ENCODE assay signal across 17 cellular contexts in genomic region chr3:15029625-15030024, GRCh38. TPM values are rescaled to one million over a fixed set of nuclear protein-coding genes. Genes with fewer than 3 reads are reported as not detected.
DNase-seq lines count a peak whose midpoint lies in the region; ATAC-seq and TF ChIP-seq lines count a peak whose summit lies in the region.
"Had no signal": no experiment of that assay in that cellular context is flagged by ENCODE, and none has a peak within 500 bp of the region (broad histone marks: within the 10 kb centered on the region; RNA-seq: fewer than 3 reads in every experiment).

No MANE protein-coding gene starts in this region.

- POLR2A ChIA-PET in CD8-positive, alpha-beta T cell (lab: Charles Lee), result interaction anchor here (1.1 kb wide), 1 partner anchor 70 kb away, joined by 4 read pairs; no protein-coding TSS in a partner anchor
- POLR2A ChIA-PET in naive thymus-derived CD8-positive, alpha-beta T cell (lab: Charles Lee), result no interaction called here

- H3K27ac ChIP-seq in CD8-positive, alpha-beta T cell (ENCODE audit: low read depth, low read length), result no peak overlapping the region
- H3K27ac ChIP-seq: 22Rv1, A549, BLaER1, GM23248, HL-60 had no signal

- no peaks in the 10 kb centered on the region for H3K9me3 Mint-ChIP-seq in activated T-cell treated with anti-CD3 and anti-CD28 coated beads, Interleukin-2, amount 50 U/mL, for 24 hours
- H3K9me3 Mint-ChIP-seq in CD8-positive, alpha-beta T cell, result no peaks in the 10 kb centered on the region
- no peaks in the 10 kb centered on the region for H3K9me3 Mint-ChIP-seq in activated T-helper 2 cell treated with anti-CD3 and anti-CD28 coated beads, Interferon-gamma antibody, Interleukin-2, Interleukin-4, amounts not matched to agents 10 μg/mL and 5 μg/mL and 100 μg/mL, durations not matched to agents 14 hours and 24 hours and 36 hours
- no peaks in the 10 kb centered on the region for H3K9me3 Mint-ChIP-seq in endothelial cell (ENCODE audit: unreplicated experiment)
- no peaks in the 10 kb centered on the region for H3K9me3 Mint-ChIP-seq in naive thymus-derived CD8-positive, alpha-beta T cell
- H3K9me3 Mint-ChIP-seq: CD14-positive monocyte had no signal

- H3K27ac Mint-ChIP-seq in activated T-cell treated with anti-CD3 and anti-CD28 coated beads, Interleukin-2, amount 50 U/mL, for 24 hours, result peak overlapping the region; percentile 62
- peak overlapping the region; percentile 42 for H3K27ac Mint-ChIP-seq in CD8-positive, alpha-beta T cell
- peak overlapping the region; percentile 25 for H3K27ac Mint-ChIP-seq in activated T-helper 2 cell treated with anti-CD3 and anti-CD28 coated beads, Interferon-gamma antibody, Interleukin-2, Interleukin-4, amounts not matched to agents 10 μg/mL and 5 μg/mL and 100 μg/mL, durations not matched to agents 14 hours and 24 hours and 36 hours
- peak overlapping the region; percentile 33 for H3K27ac Mint-ChIP-seq in endothelial cell (ENCODE audit: unreplicated experiment)
- peak overlapping the region in 5 of 10 donors; percentile 6 to 66 (median 41) for H3K27ac Mint-ChIP-seq in naive thymus-derived CD8-positive, alpha-beta T cell

- CTCF ChIA-PET in CD8-positive, alpha-beta T cell (lab: Charles Lee), result interaction anchor here (1.6 kb wide), 1 partner anchor 79 kb away, joined by 3 read pairs; no protein-coding TSS in a partner anchor

- H3K4me1 ChIP-seq in CD8-positive, alpha-beta T cell (ENCODE audit: insufficient read depth, low read length), result no peaks in the 10 kb centered on the region
- H3K4me1 ChIP-seq: A549, BLaER1, Caco-2, HAP-1 had no signal

- peaks cover 55% of the 10 kb centered on the region for H3K36me3 ChIP-seq in CD8-positive, alpha-beta T cell (ENCODE audit: insufficient read depth, low read length)

- no peaks in the 10 kb centered on the region for H3K4me1 Mint-ChIP-seq in activated T-cell treated with anti-CD3 and anti-CD28 coated beads, Interleukin-2, amount 50 U/mL, for 24 hours (ENCODE audit: low read depth)
- no peaks in the 10 kb centered on the region for H3K4me1 Mint-ChIP-seq in CD8-positive, alpha-beta T cell (ENCODE audit: low read depth)
- H3K4me1 Mint-ChIP-seq in activated T-helper 2 cell treated with anti-CD3 and anti-CD28 coated beads, Interferon-gamma antibody, Interleukin-2, Interleukin-4, amounts not matched to agents 10 μg/mL and 5 μg/mL and 100 μg/mL, durations not matched to agents 14 hours and 24 hours and 36 hours (ENCODE audit: low read depth), result no peaks in the 10 kb centered on the region
- no peaks in the 10 kb centered on the region for H3K4me1 Mint-ChIP-seq in endothelial cell (ENCODE audit: unreplicated experiment)
- peaks cover 0 to 5% (median 0%) of the 10 kb centered on the region in 4 donors for H3K4me1 Mint-ChIP-seq in naive thymus-derived CD8-positive, alpha-beta T cell
- H3K4me1 Mint-ChIP-seq: CD14-positive monocyte had no signal

- no peaks in the 10 kb centered on the region for H3K27me3 ChIP-seq in CD8-positive, alpha-beta T cell (ENCODE audit: insufficient read depth, low read length)
- H3K27me3 ChIP-seq: BLaER1 had no signal

- intact Hi-C loops in CD8-positive, alpha-beta T cell (cut with DNase I, micrococcal nuclease), result no loop called here
- intact Hi-C loops in activated T-helper 2 cell treated with anti-CD3 and anti-CD28 coated beads, Interferon-gamma antibody, Interleukin-2, Interleukin-4, amounts not matched to agents 10 μg/mL and 5 μg/mL and 100 μg/mL, durations not matched to agents 14 hours and 24 hours and 36 hours (cut with micrococcal nuclease), result no loop called here

- peaks cover 93% of the 10 kb centered on the region for H3K36me3 Mint-ChIP-seq in activated T-cell treated with anti-CD3 and anti-CD28 coated beads, Interleukin-2, amount 50 U/mL, for 24 hours (ENCODE audit: low read depth)
- peaks cover 89% of the 10 kb centered on the region for H3K36me3 Mint-ChIP-seq in CD8-positive, alpha-beta T cell
- H3K36me3 Mint-ChIP-seq in activated T-helper 2 cell treated with anti-CD3 and anti-CD28 coated beads, Interferon-gamma antibody, Interleukin-2, Interleukin-4, amounts not matched to agents 10 μg/mL and 5 μg/mL and 100 μg/mL, durations not matched to agents 14 hours and 24 hours and 36 hours (ENCODE audit: low read depth), result peaks cover 69% of the 10 kb centered on the region
- H3K36me3 Mint-ChIP-seq in endothelial cell (ENCODE audit: low read depth, unreplicated experiment), result peaks cover 46% of the 10 kb centered on the region
- H3K36me3 Mint-ChIP-seq in naive thymus-derived CD8-positive, alpha-beta T cell, result peaks cover 0 to 88% (median 15%) of the 10 kb centered on the region in 3 donors

- no peak overlapping the region for H3K4me3 ChIP-seq in CD8-positive, alpha-beta T cell (ENCODE audit: low read depth, low read length)
- H3K4me3 ChIP-seq: A549, BLaER1, GM23248, HAP-1 had no signal

- no peak overlapping the region for H3K4me3 Mint-ChIP-seq in activated T-cell treated with anti-CD3 and anti-CD28 coated beads, Interleukin-2, amount 50 U/mL, for 24 hours
- H3K4me3 Mint-ChIP-seq in CD8-positive, alpha-beta T cell, result no peak overlapping the region
- no peak overlapping the region for H3K4me3 Mint-ChIP-seq in activated T-helper 2 cell treated with anti-CD3 and anti-CD28 coated beads, Interferon-gamma antibody, Interleukin-2, Interleukin-4, amounts not matched to agents 10 μg/mL and 5 μg/mL and 100 μg/mL, durations not matched to agents 14 hours and 24 hours and 36 hours (ENCODE audit: low read depth)
- no peak overlapping the region for H3K4me3 Mint-ChIP-seq in endothelial cell (ENCODE audit: unreplicated experiment)
- no peak overlapping the region for H3K4me3 Mint-ChIP-seq in naive thymus-derived CD8-positive, alpha-beta T cell
- H3K4me3 Mint-ChIP-seq: CD14-positive monocyte had no signal

- H3K27me3 Mint-ChIP-seq in activated T-cell treated with anti-CD3 and anti-CD28 coated beads, Interleukin-2, amount 50 U/mL, for 24 hours, result no peaks in the 10 kb centered on the region
- H3K27me3 Mint-ChIP-seq in CD8-positive, alpha-beta T cell (ENCODE audit: low read depth), result no peaks in the 10 kb centered on the region
- no peaks in the 10 kb centered on the region for H3K27me3 Mint-ChIP-seq in activated T-helper 2 cell treated with anti-CD3 and anti-CD28 coated beads, Interferon-gamma antibody, Interleukin-2, Interleukin-4, amounts not matched to agents 10 μg/mL and 5 μg/mL and 100 μg/mL, durations not matched to agents 14 hours and 24 hours and 36 hours (ENCODE audit: low read depth)
- peaks cover 2% of the 10 kb centered on the region for H3K27me3 Mint-ChIP-seq in endothelial cell (ENCODE audit: unreplicated experiment)
- no peaks in the 10 kb centered on the region for H3K27me3 Mint-ChIP-seq in naive thymus-derived CD8-positive, alpha-beta T cell

- ATAC-seq in CD8-positive, alpha-beta T cell, result no peak
- ATAC-seq in naive thymus-derived CD8-positive, alpha-beta T cell, result no peak
- ATAC-seq: A549 had no signal

- no peak for DNase-seq in activated T-cell treated with anti-CD3 and anti-CD28 coated beads, Interleukin-2, amount 50 U/mL, for 24 hours
- DNase-seq in activated T-cell treated with anti-CD3 and anti-CD28 coated beads for 4 hours (no peak), endothelial cell (ENCODE audit: low spot score) (no peak), NCI-H345 (lab: John Stamatoyannopoulos, UW) (no peak), AG08395 (ENCODE audit: low spot score) (no peak)
- DNase-seq in CD8-positive, alpha-beta T cell, result no peak
- DNase-seq in activated T-helper 2 cell treated with anti-CD3 and anti-CD28 coated beads, Interferon-gamma antibody, Interleukin-2, Interleukin-4, amounts not matched to agents 10 μg/mL and 5 μg/mL and 100 μg/mL, durations not matched to agents 14 hours and 24 hours and 36 hours (ENCODE audit: low spot score), result no peak
- DNase-seq in naive thymus-derived CD8-positive, alpha-beta T cell, result no peak
- DNase-seq: Caco-2, GM23248, IMR-90 had no signal

- no peak for TF ChIP-seq CTCF in CD8-positive, alpha-beta T cell (IDR thresholded peaks at IDR 0.05)
- TF ChIP-seq CTCF in endothelial cell (IDR thresholded peaks at IDR 0.05; ENCODE audit: unreplicated experiment), result no peak

- H3K9me3 ChIP-seq in CD8-positive, alpha-beta T cell (ENCODE audit: low read length), result no peaks in the 10 kb centered on the region
- H3K9me3 ChIP-seq: A549, BLaER1, Caco-2, HAP-1 had no signal

RNA-seq across cellular contexts. Expression of gene MRPS25, which starts 35.5 kb away (rescaled TPM):
- 10 to 100 TPM; 51.3 to 56.2 TPM for total RNA-seq in CD8-positive, alpha-beta T cell
- total RNA-seq in activated T-helper 2 cell treated with anti-CD3 and anti-CD28 coated beads, Interferon-gamma antibody, Interleukin-2, Interleukin-4, amounts not matched to agents 10 μg/mL and 5 μg/mL and 100 μg/mL, durations not matched to agents 14 hours and 24 hours and 36 hours, result 83.9 and 91.6 TPM in 2 replicates
- total RNA-seq in endothelial cell (ENCODE audit: unreplicated experiment), result 36.4 TPM
- 10 to 100 TPM; 89.2 to 90.4 TPM for total RNA-seq in naive thymus-derived CD8-positive, alpha-beta T cell
- polyA plus RNA-seq in naive thymus-derived CD8-positive, alpha-beta T cell, result 10 to 100 TPM; 23.5 to 27.7 (median 27.3) TPM
